3 cellular contexts compared by ENCODE assay signal in the genomic region with DNA sequence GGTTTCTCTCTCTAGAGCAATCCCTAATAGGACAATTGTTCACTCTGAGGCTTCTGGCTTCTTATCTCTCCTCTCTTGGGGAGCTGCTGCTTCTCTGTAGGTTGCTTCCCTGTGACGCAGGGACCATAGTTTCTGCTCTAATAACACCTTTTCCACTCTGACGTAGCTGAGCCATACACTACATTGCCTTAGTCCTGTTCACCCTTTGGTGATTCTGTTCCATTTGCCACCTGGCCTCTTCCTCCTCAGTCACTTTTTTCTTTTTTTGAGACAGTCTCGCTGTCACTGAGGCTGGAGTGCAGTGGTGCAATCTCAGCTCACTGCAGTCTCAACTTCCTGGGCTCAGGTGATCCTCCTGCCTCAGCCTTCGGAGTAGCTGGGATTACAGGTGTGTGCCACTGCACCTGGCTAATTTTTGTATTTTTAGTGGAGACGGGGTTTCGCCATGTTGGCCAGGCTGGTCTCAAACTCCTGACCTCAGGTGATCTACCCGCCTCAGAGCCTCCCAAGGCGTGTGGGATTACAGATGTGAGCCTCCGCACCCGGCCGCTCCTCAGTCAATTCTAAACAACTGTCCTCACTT.
TF ChIP-seq lines count a peak whose summit lies in the region.
"Not testable (repeated sequence)": the region's sequence is repeated elsewhere in the genome, so short reads cannot be mapped to it uniquely, and the experiment has no call there.

No MANE protein-coding gene starts in this region.

TF ChIP-seq in HCT116, 20 proteins besides CTCF, POLR2A, EP300 and RAD21:
- TF ChIP-seq POLR2AphosphoS5 (IDR thresholded peaks at IDR 0.05; ENCODE audit: low read depth, low read length) = peak; percentile 45; the same call in 1 of the 2 replicates
TF ChIP-seq in HCT116: peak in this region for 1; not testable (repeated sequence) for 19.

TF ChIP-seq in K562, 482 proteins besides CTCF, POLR2A, EP300 and RAD21 (continues in another document):
- TF ChIP-seq POLR2AphosphoS2 (IDR thresholded peaks at IDR 0.05; ENCODE audit: low read length) (peak; percentile 95), MAZ (CRISPR knock-in tag; conservative IDR thresholded peaks at IDR 0.05 in 1 of 2, IDR thresholded peaks at IDR 0.05 in 1 of 2) (0 out of 4 replicates have a peak, but pooled peaks of 1 of the 2 experiments have one; percentile 19), ASH1L (IDR thresholded peaks at IDR 0.05; ENCODE audit: borderline replicate concordance, low read depth, partially characterized antibody) (peak; percentile 20), NFIC (IDR thresholded peaks at IDR 0.05) (peak; percentile 15; the same call in 1 of the 2 replicates), SNRNP70 (optimal IDR thresholded peaks at IDR 0.05; ENCODE audit: low read depth, low read length) (peak; percentile 85), POLR2AphosphoS5 (IDR thresholded peaks at IDR 0.05; ENCODE audit: control insufficient read depth, insufficient read depth, low read depth, low read length) (peak; percentile 64), ZNF77 (CRISPR knock-in tag; IDR thresholded peaks at IDR 0.05) (0 out of 2 replicates have a peak, but pooled peaks have one; percentile 43), MTA3 (IDR thresholded peaks at IDR 0.05; ENCODE audit: borderline replicate concordance) (0 out of 2 replicates have a peak, but pooled peaks have one; percentile 45), ILF3 (IDR thresholded peaks at IDR 0.05; ENCODE audit: borderline replicate concordance) (peak; percentile 37; the same call in 1 of the 2 replicates), THRAP3 (IDR thresholded peaks at IDR 0.05; ENCODE audit: borderline replicate concordance) (0 out of 2 replicates have a peak, but pooled peaks have one; percentile 55), MYC (CRISPR knock-in tag; IDR thresholded peaks at IDR 0.05; ENCODE audit: borderline replicate concordance, low read depth) (peak; percentile 32; the same call in 1 of the 2 replicates), ZNF561 (CRISPR knock-in tag; conservative IDR thresholded peaks at IDR 0.05) (0 out of 2 replicates have a peak, but pooled peaks have one; percentile 12), ATF1 (tag; IDR thresholded peaks at IDR 0.05) (peak; percentile 62)
- TF ChIP-seq, protein P1, sequence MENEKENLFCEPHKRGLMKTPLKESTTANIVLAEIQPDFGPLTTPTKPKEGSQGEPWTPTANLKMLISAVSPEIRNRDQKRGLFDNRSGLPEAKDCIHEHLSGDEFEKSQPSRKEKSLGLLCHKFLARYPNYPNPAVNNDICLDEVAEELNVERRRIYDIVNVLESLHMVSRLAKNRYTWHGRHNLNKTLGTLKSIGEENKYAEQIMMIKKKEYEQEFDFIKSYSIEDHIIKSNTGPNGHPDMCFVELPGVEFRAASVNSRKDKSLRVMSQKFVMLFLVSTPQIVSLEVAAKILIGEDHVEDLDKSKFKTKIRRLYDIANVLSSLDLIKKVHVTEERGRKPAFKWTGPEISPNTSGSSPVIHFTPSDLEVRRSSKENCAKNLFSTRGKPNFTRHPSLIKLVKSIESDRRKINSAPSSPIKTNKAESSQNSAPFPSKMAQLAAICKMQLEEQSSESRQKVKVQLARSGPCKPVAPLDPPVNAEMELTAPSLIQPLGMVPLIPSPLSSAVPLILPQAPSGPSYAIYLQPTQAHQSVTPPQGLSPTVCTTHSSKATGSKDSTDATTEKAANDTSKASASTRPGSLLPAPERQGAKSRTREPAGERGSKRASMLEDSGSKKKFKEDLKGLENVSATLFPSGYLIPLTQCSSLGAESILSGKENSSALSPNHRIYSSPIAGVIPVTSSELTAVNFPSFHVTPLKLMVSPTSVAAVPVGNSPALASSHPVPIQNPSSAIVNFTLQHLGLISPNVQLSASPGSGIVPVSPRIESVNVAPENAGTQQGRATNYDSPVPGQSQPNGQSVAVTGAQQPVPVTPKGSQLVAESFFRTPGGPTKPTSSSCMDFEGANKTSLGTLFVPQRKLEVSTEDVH (IDR thresholded peaks at IDR 0.05; ENCODE audit: low read depth, partially characterized antibody) = peak; percentile 57
- TF ChIP-seq, protein P2, sequence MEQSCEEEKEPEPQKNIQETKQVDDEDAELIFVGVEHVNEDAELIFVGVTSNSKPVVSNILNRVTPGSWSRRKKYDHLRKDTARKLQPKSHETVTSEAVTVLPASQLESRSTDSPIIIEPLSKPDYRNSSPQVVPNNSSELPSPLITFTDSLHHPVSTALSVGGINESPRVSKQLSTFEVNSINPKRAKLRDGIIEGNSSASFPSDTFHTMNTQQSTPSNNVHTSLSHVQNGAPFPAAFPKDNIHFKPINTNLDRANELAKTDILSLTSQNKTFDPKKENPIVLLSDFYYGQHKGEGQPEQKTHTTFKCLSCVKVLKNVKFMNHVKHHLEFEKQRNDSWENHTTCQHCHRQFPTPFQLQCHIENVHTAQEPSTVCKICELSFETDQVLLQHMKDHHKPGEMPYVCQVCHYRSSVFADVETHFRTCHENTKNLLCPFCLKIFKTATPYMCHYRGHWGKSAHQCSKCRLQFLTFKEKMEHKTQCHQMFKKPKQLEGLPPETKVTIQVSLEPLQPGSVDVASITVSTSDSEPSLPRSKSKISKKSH (CRISPR knock-in tag; IDR thresholded peaks at IDR 0.05) = 0 out of 2 replicates have a peak, but pooled peaks have one; percentile 28
- TF ChIP-seq, protein P3, sequence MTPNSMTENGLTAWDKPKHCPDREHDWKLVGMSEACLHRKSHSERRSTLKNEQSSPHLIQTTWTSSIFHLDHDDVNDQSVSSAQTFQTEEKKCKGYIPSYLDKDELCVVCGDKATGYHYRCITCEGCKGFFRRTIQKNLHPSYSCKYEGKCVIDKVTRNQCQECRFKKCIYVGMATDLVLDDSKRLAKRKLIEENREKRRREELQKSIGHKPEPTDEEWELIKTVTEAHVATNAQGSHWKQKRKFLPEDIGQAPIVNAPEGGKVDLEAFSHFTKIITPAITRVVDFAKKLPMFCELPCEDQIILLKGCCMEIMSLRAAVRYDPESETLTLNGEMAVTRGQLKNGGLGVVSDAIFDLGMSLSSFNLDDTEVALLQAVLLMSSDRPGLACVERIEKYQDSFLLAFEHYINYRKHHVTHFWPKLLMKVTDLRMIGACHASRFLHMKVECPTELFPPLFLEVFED (CRISPR knock-in tag; conservative IDR thresholded peaks at IDR 0.05) = peak; percentile 94
- not testable (repeated sequence) for TF ChIP-seq MYC (IDR thresholded peaks at IDR 0.05; ENCODE audit: low read depth, low read length); ATF1 (CRISPR knock-in tag; IDR thresholded peaks at IDR 0.05)
- TF ChIP-seq, protein P4, sequence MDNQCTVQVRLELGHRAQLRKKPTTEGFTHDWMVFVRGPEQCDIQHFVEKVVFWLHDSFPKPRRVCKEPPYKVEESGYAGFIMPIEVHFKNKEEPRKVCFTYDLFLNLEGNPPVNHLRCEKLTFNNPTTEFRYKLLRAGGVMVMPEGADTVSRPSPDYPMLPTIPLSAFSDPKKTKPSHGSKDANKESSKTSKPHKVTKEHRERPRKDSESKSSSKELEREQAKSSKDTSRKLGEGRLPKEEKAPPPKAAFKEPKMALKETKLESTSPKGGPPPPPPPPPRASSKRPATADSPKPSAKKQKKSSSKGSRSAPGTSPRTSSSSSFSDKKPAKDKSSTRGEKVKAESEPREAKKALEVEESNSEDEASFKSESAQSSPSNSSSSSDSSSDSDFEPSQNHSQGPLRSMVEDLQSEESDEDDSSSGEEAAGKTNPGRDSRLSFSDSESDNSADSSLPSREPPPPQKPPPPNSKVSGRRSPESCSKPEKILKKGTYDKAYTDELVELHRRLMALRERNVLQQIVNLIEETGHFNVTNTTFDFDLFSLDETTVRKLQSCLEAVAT (IDR thresholded peaks at IDR 0.05) = 0 out of 4 replicates have a peak, but pooled peaks have one; percentile 35 to 68

TF ChIP-seq in HepG2, 621 proteins besides CTCF, POLR2A, EP300 and RAD21:
- peak; percentile 69 for TF ChIP-seq POLR2G (IDR thresholded peaks at IDR 0.05; ENCODE audit: low read depth, low read length)
- TF ChIP-seq POLR2AphosphoS5 (IDR thresholded peaks at IDR 0.05; ENCODE audit: low read depth, low read length) = peak; percentile 56; the same call in 1 of the 2 replicates
- peak; percentile 99 for TF ChIP-seq RBM22 (optimal IDR thresholded peaks at IDR 0.05; ENCODE audit: low read length)
- TF ChIP-seq PAF1 (CRISPR knock-in tag; IDR thresholded peaks at IDR 0.05) = peak; percentile 95
- peak; percentile 4 for TF ChIP-seq AGO2 (optimal IDR thresholded peaks at IDR 0.05; ENCODE audit: low read depth, low read length)
- TF ChIP-seq SOX6 (IDR thresholded peaks at IDR 0.05) = not testable (repeated sequence)
- TF ChIP-seq SOX6 (CRISPR knock-in tag; IDR thresholded peaks at IDR 0.05) = peak; percentile 26; the same call in 1 of the 2 replicates
- TF ChIP-seq FOSL2 (CRISPR knock-in tag; IDR thresholded peaks at IDR 0.05) = peak; percentile 10; the same call in 1 of the 2 replicates
